In the genomic region with DNA sequence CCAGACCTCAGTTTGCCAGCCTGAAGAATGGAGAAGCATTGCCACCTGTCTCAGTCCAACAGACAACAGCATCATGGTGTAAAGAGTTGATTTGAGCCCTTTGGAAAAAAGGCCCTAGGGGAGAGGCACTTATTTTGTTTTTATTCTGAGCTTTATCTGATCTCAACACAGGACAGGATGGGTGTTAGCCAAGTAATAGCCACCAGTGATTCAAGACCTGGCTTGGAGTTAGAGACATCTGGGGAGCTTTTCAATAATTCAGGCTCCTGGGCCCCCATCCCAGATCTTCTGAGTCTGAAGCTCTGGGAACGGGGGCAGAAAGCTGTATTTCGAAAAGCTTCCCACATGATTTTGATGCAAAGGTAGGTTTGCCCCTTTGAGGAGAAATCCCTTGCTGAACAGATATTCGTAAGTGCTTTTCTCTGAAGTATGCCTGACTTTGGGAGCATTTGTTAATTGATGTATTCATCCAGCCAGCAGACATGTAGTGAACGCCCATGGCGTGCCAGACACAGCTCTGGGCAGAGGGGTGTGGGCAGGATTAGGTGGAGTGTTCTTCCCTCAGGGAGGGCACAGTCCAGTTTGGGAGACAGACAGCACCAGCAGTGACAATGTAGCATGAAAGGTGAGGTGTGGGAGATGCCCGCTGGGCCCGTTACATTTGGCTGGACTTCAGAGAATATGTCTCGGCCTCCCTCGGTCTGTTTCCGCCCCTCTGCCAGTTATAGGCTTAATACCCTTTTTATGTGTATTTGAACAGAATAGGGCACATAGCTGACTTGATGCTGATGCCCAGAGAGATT, we compare ENCODE assay signal across 28 cellular contexts.
A peak's percentile ranks its signal among the peaks of the same experiment; 100 is the strongest.
DNase-seq lines count a peak whose midpoint lies in the region; ATAC-seq and TF ChIP-seq lines count a peak whose summit lies in the region.
"Had no signal": no experiment of that assay in that cellular context is flagged by ENCODE, and none has a peak within 500 bp of the region (broad histone marks: within the 10 kb centered on the region; RNA-seq: fewer than 3 reads in every experiment).

No MANE protein-coding gene starts in this region.

- H3K36me3 ChIP-seq in hepatocyte (replicated peaks; ENCODE audit: insufficient read depth, low read depth) (no peaks in the 10 kb centered on the region), thoracic aorta (no peaks in the 10 kb centered on the region)
- H3K36me3 ChIP-seq: brain microvascular endothelial cell, left lung, ovary, upper lobe of left lung had no signal

- H4K5ac ChIP-seq in H9 (ENCODE audit: insufficient read length, low read depth, low read length) = no peak overlapping the region

- no peak overlapping the region for H3K56ac ChIP-seq in H9 (ENCODE audit: insufficient read length, low read depth, low read length)

- H3K79me1 ChIP-seq in H9 (ENCODE audit: insufficient read depth, low read depth, low read length, poor library complexity, severe bottlenecking) = no peaks in the 10 kb centered on the region

- H3K27me3 ChIP-seq in H9 (ENCODE audit: insufficient read depth, low read length) = no peaks in the 10 kb centered on the region
- no peaks in the 10 kb centered on the region for H3K27me3 ChIP-seq in hepatocyte
- H3K27me3 ChIP-seq in thoracic aorta (replicated peaks; ENCODE audit: insufficient read depth) = no peaks in the 10 kb centered on the region
- H3K27me3 ChIP-seq: brain microvascular endothelial cell, left lung, ovary, upper lobe of left lung had no signal

- H3K4me1 ChIP-seq in H9 (ENCODE audit: insufficient read depth, low read length) (peaks cover 9% of the 10 kb centered on the region; the same call in 1 of the 2 replicates), hepatocyte (ENCODE audit: insufficient read depth) (peaks cover 31% of the 10 kb centered on the region), thoracic aorta (ENCODE audit: control insufficient read depth in 1 of 2, low read depth in 2 of 2) (peaks cover 33 to 54% of the 10 kb centered on the region in 2 donors)

- no peaks in the 10 kb centered on the region for H3K9me2 ChIP-seq in hepatocyte (replicated peaks; ENCODE audit: insufficient read depth)

- H3K4me3 Mint-ChIP-seq in H9 = no peak overlapping the region
- H3K4me3 Mint-ChIP-seq in activated CD8-positive, alpha-beta T cell treated with anti-CD3 and anti-CD28 coated beads, Interleukin-2, amount 10 ng/mL, durations not matched to agents 7 days and 5 days = no peak overlapping the region
- H3K4me3 Mint-ChIP-seq: activated naive CD4-positive, alpha-beta T cell treated with anti-CD3 and anti-CD28 coated beads for 36 hours; activated T-helper 1 cell treated with anti-CD3 and anti-CD28 coated beads, Interleukin-12 subunit alpha, Interleukin-12 subunit beta, Interleukin-2, Interleukin-4 antibody, amounts not matched to agents 30 ng/mL and 10 ng/mL and 1 ng/mL, durations not matched to agents 14 hours and 24 hours and 36 hours; naive thymus-derived CD8-positive, alpha-beta T cell; stimulated activated memory B cell treated with anti-CD40 and anti-IgM and Interleukin-4, amounts not matched to agents 10 μg/mL and 1 μg/mL and 100 μg/mL, for 72 hours; T-helper 1 cell treated with Interleukin-12 subunit alpha and Interleukin-12 subunit beta and Interleukin-4 antibody, amounts not matched to agents 30 μg/mL and 1 μg/mL, for 36 hours had no signal

- DNase-seq in H9 (no peak), hepatocyte (ENCODE audit: low spot score) (no peak), thoracic aorta (ENCODE audit: low spot score) (no peak), RKO (ENCODE audit: low spot score) (no peak), left colon (no peak)
- DNase-seq in activated CD8-positive, alpha-beta T cell treated with anti-CD3 and anti-CD28 coated beads, Interleukin-2, amount 10 ng/mL, durations not matched to agents 7 days and 5 days = no peak
- DNase-seq: activated CD4-positive, alpha-beta T cell treated with anti-CD3 and anti-CD28 coated beads, Interleukin-2, amount 50 U/mL, for 1 hour; activated CD4-positive, CD25-positive, alpha-beta regulatory T cell; activated naive CD4-positive, alpha-beta T cell treated with anti-CD3 and anti-CD28 coated beads for 36 hours; brain microvascular endothelial cell; DND-41; effector CD4-positive, alpha-beta T cell; glutamatergic neuron; left lung; naive thymus-derived CD8-positive, alpha-beta T cell; NCI-H1092; NCI-H187; NCI-H446 treated with DMSO at 0.1 percent for 48 hours; NCI-H82; ovary; upper lobe of left lung had no signal

- H3K27me3 Mint-ChIP-seq in H9 (ENCODE audit: low read depth) = no peaks in the 10 kb centered on the region
- peaks cover 13% of the 10 kb centered on the region for H3K27me3 Mint-ChIP-seq in activated CD8-positive, alpha-beta T cell treated with anti-CD3 and anti-CD28 coated beads, Interleukin-2, amount 10 ng/mL, durations not matched to agents 7 days and 5 days (ENCODE audit: low read depth)

- no peak overlapping the region for H3K4ac ChIP-seq in H9 (ENCODE audit: low read depth, low read length)

- H3K27ac ChIP-seq in H9 (ENCODE audit: insufficient read length, low read depth, low read length) (no peak overlapping the region), VCaP (peak overlapping the region; percentile 62), hepatocyte (peak overlapping the region; percentile 45), thoracic aorta (peak overlapping the region; percentile 62 to 90)
- H3K27ac ChIP-seq: brain microvascular endothelial cell, C4-2B, left lung, ovary had no signal

- intact Hi-C loops in left colon (cut with DNase I, micrococcal nuclease) = no loop called here

- no peak overlapping the region for H3K4me2 ChIP-seq in H9 (ENCODE audit: insufficient read depth, insufficient read length, low read length)
- no peak overlapping the region for H3K4me2 ChIP-seq in hepatocyte

- no peaks in the 10 kb centered on the region for H3K23me2 ChIP-seq in H9 (ENCODE audit: insufficient read length, low read depth, low read length, poor library complexity, severe bottlenecking)

- no peak overlapping the region for H3T11ph ChIP-seq in H9 (ENCODE audit: low read length)

- peak overlapping the region; percentile 53 to 78 (median 65); a peak in 2 of 7 replicates for H3K27ac Mint-ChIP-seq in H9
- no peak overlapping the region for H3K27ac Mint-ChIP-seq in activated CD8-positive, alpha-beta T cell treated with anti-CD3 and anti-CD28 coated beads, Interleukin-2, amount 10 ng/mL, durations not matched to agents 7 days and 5 days
- H3K27ac Mint-ChIP-seq: activated naive CD4-positive, alpha-beta T cell treated with anti-CD3 and anti-CD28 coated beads for 36 hours; activated T-helper 1 cell treated with anti-CD3 and anti-CD28 coated beads, Interleukin-12 subunit alpha, Interleukin-12 subunit beta, Interleukin-2, Interleukin-4 antibody, amounts not matched to agents 30 ng/mL and 10 ng/mL and 1 ng/mL, durations not matched to agents 14 hours and 24 hours and 36 hours; naive thymus-derived CD8-positive, alpha-beta T cell; stimulated activated memory B cell treated with anti-CD40 and anti-IgM and Interleukin-4, amounts not matched to agents 10 μg/mL and 1 μg/mL and 100 μg/mL, for 72 hours; T-helper 1 cell treated with Interleukin-12 subunit alpha and Interleukin-12 subunit beta and Interleukin-4 antibody, amounts not matched to agents 30 μg/mL and 1 μg/mL, for 36 hours had no signal

- TF ChIP-seq CTCF in H9 (conservative IDR thresholded peaks at IDR 0.05) (no peak), VCaP (conservative IDR thresholded peaks at IDR 0.05) (no peak), hepatocyte (IDR thresholded peaks at IDR 0.05; ENCODE audit: poor library complexity) (no peak), thoracic aorta (IDR thresholded peaks at IDR 0.05) (no peak)

- no peaks in the 10 kb centered on the region for H3K36me3 Mint-ChIP-seq in H9 (ENCODE audit: insufficient read depth in 1 of 3, low read depth in 3 of 3)
- H3K36me3 Mint-ChIP-seq in activated CD8-positive, alpha-beta T cell treated with anti-CD3 and anti-CD28 coated beads, Interleukin-2, amount 10 ng/mL, durations not matched to agents 7 days and 5 days (ENCODE audit: low read depth) = no peaks in the 10 kb centered on the region
- H3K36me3 Mint-ChIP-seq: naive thymus-derived CD8-positive, alpha-beta T cell; stimulated activated memory B cell treated with anti-CD40 and anti-IgM and Interleukin-4, amounts not matched to agents 10 μg/mL and 1 μg/mL and 100 μg/mL, for 72 hours had no signal

- no CpG with 5 or more reads among the region's 10 CpGs for WGBS in H9 (ENCODE audit: extremely low coverage, insufficient read length, low lambda C conversion rate)
- WGBS in hepatocyte (ENCODE audit: low lambda C conversion rate, missing lambda C conversion rate) = 92% methylated on average over 10 of the region's 10 CpGs

- H3K14ac ChIP-seq in H9 (ENCODE audit: insufficient read depth, low read length) = no peak overlapping the region

- no peaks in the 10 kb centered on the region for H3K9me3 ChIP-seq in H9 (ENCODE audit: control insufficient read depth, low read depth, low read length)
- H3K9me3 ChIP-seq in hepatocyte (ENCODE audit: low read depth) = no peaks in the 10 kb centered on the region
- H3K9me3 ChIP-seq in thoracic aorta = no peaks in the 10 kb centered on the region
- H3K9me3 ChIP-seq: left lung, ovary, upper lobe of left lung had no signal

- no peak overlapping the region for H2BK120ac ChIP-seq in H9 (ENCODE audit: low read depth, low read length, poor library complexity, severe bottlenecking)

- POLR2A ChIA-PET in activated CD8-positive, alpha-beta T cell treated with anti-CD3 and anti-CD28 coated beads, Interleukin-2, amount 10 ng/mL, durations not matched to agents 7 days and 5 days (lab: Charles Lee) = no interaction called here

- H2AK5ac ChIP-seq in H9 (ENCODE audit: insufficient read length, low read length) = no peak overlapping the region

- no peak overlapping the region for H3K18ac ChIP-seq in H9 (ENCODE audit: insufficient read length, low read depth, low read length)

- ATAC-seq in thoracic aorta (ENCODE audit: insufficient number of reproducible peaks, low FRiP score, low read depth) (no peak), left colon (no peak), HG03159 (IDR thresholded peaks at IDR 0.05; ENCODE audit: unreplicated experiment) (no peak)
- ATAC-seq in activated CD8-positive, alpha-beta T cell treated with anti-CD3 and anti-CD28 coated beads, Interleukin-2, amount 10 ng/mL, durations not matched to agents 7 days and 5 days = no peak
- ATAC-seq: K562; naive thymus-derived CD8-positive, alpha-beta T cell; stimulated activated memory B cell treated with anti-CD40 and anti-IgM and Interleukin-4, amounts not matched to agents 10 μg/mL and 1 μg/mL and 100 μg/mL, for 72 hours had no signal

- H3K4me1 Mint-ChIP-seq in H9 = peaks cover 40 to 49% of the 10 kb centered on the region in 2 experiments
- peaks cover 5% of the 10 kb centered on the region for H3K4me1 Mint-ChIP-seq in activated CD8-positive, alpha-beta T cell treated with anti-CD3 and anti-CD28 coated beads, Interleukin-2, amount 10 ng/mL, durations not matched to agents 7 days and 5 days (ENCODE audit: low read depth)
- H3K4me1 Mint-ChIP-seq: stimulated activated memory B cell treated with anti-CD40 and anti-IgM and Interleukin-4, amounts not matched to agents 10 μg/mL and 1 μg/mL and 100 μg/mL, for 72 hours had no signal

- H3K79me2 ChIP-seq in H9 (ENCODE audit: insufficient read depth, low read length) (no peaks in the 10 kb centered on the region), hepatocyte (peaks cover 11% of the 10 kb centered on the region)

- H3K9ac ChIP-seq in H9 (ENCODE audit: extremely low read depth, insufficient read length, low read length) = no peak overlapping the region

- no peaks in the 10 kb centered on the region for H3K9me3 Mint-ChIP-seq in H9
- H3K9me3 Mint-ChIP-seq in activated CD8-positive, alpha-beta T cell treated with anti-CD3 and anti-CD28 coated beads, Interleukin-2, amount 10 ng/mL, durations not matched to agents 7 days and 5 days (ENCODE audit: insufficient read depth) = no peaks in the 10 kb centered on the region
- H3K9me3 Mint-ChIP-seq: activated naive CD4-positive, alpha-beta T cell treated with anti-CD3 and anti-CD28 coated beads for 36 hours; activated T-helper 1 cell treated with anti-CD3 and anti-CD28 coated beads, Interleukin-12 subunit alpha, Interleukin-12 subunit beta, Interleukin-2, Interleukin-4 antibody, amounts not matched to agents 30 ng/mL and 10 ng/mL and 1 ng/mL, durations not matched to agents 14 hours and 24 hours and 36 hours; naive thymus-derived CD8-positive, alpha-beta T cell; stimulated activated memory B cell treated with anti-CD40 and anti-IgM and Interleukin-4, amounts not matched to agents 10 μg/mL and 1 μg/mL and 100 μg/mL, for 72 hours; T-helper 1 cell treated with Interleukin-12 subunit alpha and Interleukin-12 subunit beta and Interleukin-4 antibody, amounts not matched to agents 30 μg/mL and 1 μg/mL, for 36 hours had no signal

- no peak overlapping the region for H3K4me3 ChIP-seq in hepatocyte
- H3K4me3 ChIP-seq in thoracic aorta = no peak overlapping the region
- H3K4me3 ChIP-seq: K562, left lung, ovary, upper lobe of left lung had no signal

- no peak overlapping the region for H4K8ac ChIP-seq in H9 (replicated peaks; ENCODE audit: insufficient read length, low read depth, low read length)

- no peak overlapping the region for H4K91ac ChIP-seq in H9 (ENCODE audit: insufficient read length, low read depth, low read length)

- no peak overlapping the region for H2BK12ac ChIP-seq in H9 (ENCODE audit: insufficient read length, low read depth, low read length)

- H4K20me1 ChIP-seq in H9 (ENCODE audit: control insufficient read depth, insufficient read depth, insufficient read length) (peaks cover 3% of the 10 kb centered on the region), hepatocyte (ENCODE audit: insufficient read depth, poor library complexity, severe bottlenecking) (no peaks in the 10 kb centered on the region)

- H2BK20ac ChIP-seq in H9 (ENCODE audit: low read depth, low read length, poor library complexity, severe bottlenecking) = no peak overlapping the region

- no peak overlapping the region for H2AFZ ChIP-seq in H9 (ENCODE audit: low read length)
- no peak overlapping the region for H2AFZ ChIP-seq in hepatocyte

- no peak overlapping the region for H2BK15ac ChIP-seq in H9 (ENCODE audit: low read depth, low read length)

- H2BK5ac ChIP-seq in H9 (ENCODE audit: insufficient read length, low read length) = no peak overlapping the region

- CTCF ChIA-PET in activated CD8-positive, alpha-beta T cell treated with anti-CD3 and anti-CD28 coated beads, Interleukin-2, amount 10 ng/mL, durations not matched to agents 7 days and 5 days (lab: Charles Lee) = interaction anchor here (1.1 kb wide), 1 partner anchor 15 kb away, joined by 3 read pairs; no protein-coding TSS in a partner anchor

- no peak overlapping the region for H3K23ac ChIP-seq in H9 (ENCODE audit: insufficient read length, low read depth, low read length)
